Comparison of ENCODE assay signal across 22 cellular contexts in genomic region chr11:126978911-126979310, GRCh38. TPM values are rescaled to one million over a fixed set of nuclear protein-coding genes. Genes with fewer than 3 reads are reported as not detected.
DNase-seq lines count a peak whose midpoint lies in the region; ATAC-seq and TF ChIP-seq lines count a peak whose summit lies in the region.
"Had no signal": no experiment of that assay in that cellular context is flagged by ENCODE, and none has a peak within 500 bp of the region (broad histone marks: within the 10 kb centered on the region; RNA-seq: fewer than 3 reads in every experiment).

No MANE protein-coding gene starts in this region.

- H3K27me3 Mint-ChIP-seq in stimulated activated naive CD8-positive, alpha-beta T cell treated with anti-CD3 and anti-CD28 coated beads, Interleukin-15, amount 100 ng/mL, for 72 hours, result peaks cover 25% of the 10 kb centered on the region

- intact Hi-C loops in mucosa of descending colon (cut with DNase I, micrococcal nuclease) (no loop called here), vagina (cut with DNase I) (no loop called here)

- peak; percentile 93 for DNase-seq in NCI-H1092 (lab: John Stamatoyannopoulos, UW)
- DNase-seq in NCI-H2081 (lab: John Stamatoyannopoulos, UW), result peak; percentile 94 to 99
- DNase-seq in NCI-H774 (lab: John Stamatoyannopoulos, UW), result peak; percentile 99
- DNase-seq in middle frontal gyrus (ENCODE audit: extremely low spot score, low spot score), result peak; percentile 57
- DNase-seq in SW 1271 (lab: John Stamatoyannopoulos, UW), result no peak
- no peak for DNase-seq in mucosa of descending colon
- DNase-seq in vagina (ENCODE audit: extremely low spot score in 2 of 2), result no peak
- no peak for DNase-seq in stimulated activated naive CD8-positive, alpha-beta T cell treated with anti-CD3 and anti-CD28 coated beads, Interleukin-15, amount 100 ng/mL, for 72 hours
- DNase-seq: activated CD4-positive, alpha-beta T cell treated with anti-CD3 and anti-CD28 coated beads for 4 hours; GDM1; KBM-7; mammary epithelial cell; naive thymus-derived CD8-positive, alpha-beta T cell; NK-92 treated with Interleukin-12 subunit alpha and Interleukin-12 subunit beta, amount 100 ng/mL, for 24 hours; stimulated activated CD4-positive, alpha-beta T cell treated with anti-CD3 and anti-CD28 coated beads, Interleukin-2, amount 100 ng/mL, for 48 hours; T1000 had no signal

- H3K27ac ChIP-seq in vagina, result no peak overlapping the region
- H3K27ac ChIP-seq: parathyroid adenoma, SK-N-MC had no signal

- no peak overlapping the region for H3K4me3 Mint-ChIP-seq in stimulated activated naive CD8-positive, alpha-beta T cell treated with anti-CD3 and anti-CD28 coated beads, Interleukin-15, amount 100 ng/mL, for 72 hours
- H3K4me3 Mint-ChIP-seq: central memory CD8-positive, alpha-beta T cell; endodermal cell; naive thymus-derived CD8-positive, alpha-beta T cell had no signal

- no peaks in the 10 kb centered on the region for H3K4me1 Mint-ChIP-seq in stimulated activated naive CD8-positive, alpha-beta T cell treated with anti-CD3 and anti-CD28 coated beads, Interleukin-15, amount 100 ng/mL, for 72 hours
- H3K4me1 Mint-ChIP-seq: central memory CD8-positive, alpha-beta T cell; naive thymus-derived CD8-positive, alpha-beta T cell had no signal

- no peak for ATAC-seq in mucosa of descending colon
- no peak for ATAC-seq in stimulated activated naive CD8-positive, alpha-beta T cell treated with anti-CD3 and anti-CD28 coated beads, Interleukin-15, amount 100 ng/mL, for 72 hours
- ATAC-seq: GM12878; HCT116; naive thymus-derived CD8-positive, alpha-beta T cell had no signal

- H3K27ac Mint-ChIP-seq in stimulated activated naive CD8-positive, alpha-beta T cell treated with anti-CD3 and anti-CD28 coated beads, Interleukin-15, amount 100 ng/mL, for 72 hours, result no peak overlapping the region
- H3K27ac Mint-ChIP-seq: endodermal cell; naive thymus-derived CD8-positive, alpha-beta T cell had no signal

- H3K9me3 Mint-ChIP-seq in stimulated activated naive CD8-positive, alpha-beta T cell treated with anti-CD3 and anti-CD28 coated beads, Interleukin-15, amount 100 ng/mL, for 72 hours, result no peaks in the 10 kb centered on the region
- H3K9me3 Mint-ChIP-seq: central memory CD8-positive, alpha-beta T cell; endodermal cell had no signal

- no peak overlapping the region for H3K4me3 ChIP-seq in mucosa of descending colon
- no peak overlapping the region for H3K4me3 ChIP-seq in vagina
- H3K4me3 ChIP-seq: GM12878, SK-N-MC had no signal

- no peaks in the 10 kb centered on the region for H3K4me1 ChIP-seq in mucosa of descending colon (ENCODE audit: low read depth)
- H3K4me1 ChIP-seq in vagina, result no peaks in the 10 kb centered on the region
- H3K4me1 ChIP-seq: parathyroid adenoma had no signal

- no peaks in the 10 kb centered on the region for H3K36me3 ChIP-seq in mucosa of descending colon (ENCODE audit: low read depth)
- no peaks in the 10 kb centered on the region for H3K36me3 ChIP-seq in vagina

- TF ChIP-seq POLR2A in vagina (IDR thresholded peaks at IDR 0.05), result no peak

- H3K9me3 ChIP-seq in mucosa of descending colon (no peaks in the 10 kb centered on the region), vagina (no peaks in the 10 kb centered on the region)

- no peak for TF ChIP-seq CTCF in mucosa of descending colon (IDR thresholded peaks at IDR 0.05)
- TF ChIP-seq CTCF in vagina (IDR thresholded peaks at IDR 0.05), result no peak

- no peaks in the 10 kb centered on the region for H3K27me3 ChIP-seq in vagina

RNA-seq across cellular contexts. Expression of gene KIRREL3, which starts 21.7 kb away (rescaled TPM):
- total RNA-seq in mucosa of descending colon, result 1 to 10 TPM in 1 of 3 donors, under 1 TPM in 2; 0.23 to 2.4 (median 0.70) TPM
- not detected for total RNA-seq in vagina
- total RNA-seq: naive thymus-derived CD8-positive, alpha-beta T cell had no signal

Comparison
In these comparisons a context has a peak if more than half of its experiments do, and no peak if none do; other contexts are left out.
1. DNase-seq: peak in NCI-H1092 (single experiment), NCI-H2081 (2 of 2), NCI-H774 (single experiment) and middle frontal gyrus (single experiment); none in SW 1271 (0 of 2), mucosa of descending colon (0 of 3), vagina (0 of 2) and stimulated activated naive CD8-positive, alpha-beta T cell treated with anti-CD3 and anti-CD28 coated beads, Interleukin-15, amount 100 ng/mL, for 72 hours (0 of 2).